ENCODE assay signal across 14 cellular contexts in the genomic region with DNA sequence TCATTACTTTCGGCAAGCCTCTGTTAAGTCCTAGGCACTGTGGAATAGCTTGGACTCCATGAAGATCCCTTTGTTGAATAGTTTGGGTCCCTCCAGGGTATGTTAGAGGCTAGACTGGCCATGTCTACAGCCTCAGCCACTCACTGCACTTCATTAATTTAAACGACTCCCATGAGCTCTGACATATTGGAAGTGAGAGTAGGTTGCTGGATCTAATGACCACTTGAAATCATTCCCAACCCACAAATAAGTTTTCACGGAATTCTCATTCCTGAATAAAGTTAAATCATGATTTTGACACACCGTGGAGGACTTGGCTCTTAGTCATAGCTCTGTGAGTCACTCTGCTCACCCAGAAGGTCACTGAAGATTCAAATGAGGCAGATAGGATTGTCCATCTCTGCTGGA. TPM values are rescaled to one million over a fixed set of nuclear protein-coding genes. Genes with fewer than 3 reads are reported as not detected.
DNase-seq lines count a peak whose midpoint lies in the region; ATAC-seq, FAIRE-seq and TF ChIP-seq lines count a peak whose summit lies in the region.
"Had no signal": no experiment of that assay in that cellular context is flagged by ENCODE, and none has a peak within 500 bp of the region (broad histone marks: within the 10 kb centered on the region; RNA-seq: fewer than 3 reads in every experiment).

No MANE protein-coding gene starts in this region.

- ATAC-seq in GM21786 (IDR thresholded peaks at IDR 0.05; ENCODE audit: unreplicated experiment), result no peak
- no peak for ATAC-seq in GM21529 (IDR thresholded peaks at IDR 0.05; ENCODE audit: unreplicated experiment)
- no peak for ATAC-seq in T-cell (replicated peaks in 1 of 4)

- no peaks in the 10 kb centered on the region for H3K9me3 Mint-ChIP-seq in T-cell

- H3K27me3 ChIP-seq in bronchial epithelial cell (ENCODE audit: control insufficient read depth, insufficient read depth, low read length), result no peaks in the 10 kb centered on the region
- H3K27me3 ChIP-seq: pancreas had no signal

- H3K4me1 Mint-ChIP-seq in T-cell, result peaks cover 3 to 7% (median 4%) of the 10 kb centered on the region in 3 donors

- FAIRE-seq in bronchial epithelial cell (lab: Jason Lieb, UNC), result no peak
- FAIRE-seq: pancreas, TTC549 had no signal

- CTCF ChIA-PET in AG04449 (lab: Yijun Ruan, JAX) (interaction anchor here (1.2 kb wide), 1 partner anchor 73 kb away, joined by 3 read pairs; the partner anchor contains the start of gene C12orf75), T-cell (lab: Charles Lee) (no interaction called here)

- no peaks in the 10 kb centered on the region for H3K36me3 ChIP-seq in bronchial epithelial cell (ENCODE audit: control insufficient read depth, insufficient read depth, low read length)
- H3K36me3 ChIP-seq: pancreas had no signal

- POLR2A ChIA-PET in AG04449 (lab: Yijun Ruan, JAX) (interaction anchor here (1.1 to 1.3 kb wide), 2 partner anchors 21 to 74 kb away, joined by 4 read pairs; partner anchors contain the start of gene APPL2), T-cell (lab: Charles Lee) (no interaction called here)

- H3K27me3 Mint-ChIP-seq in T-cell, result peaks cover 4 to 5% of the 10 kb centered on the region in 2 donors
- H3K27me3 Mint-ChIP-seq: B cell had no signal

- H3K4me3 ChIP-seq in AG04449 (ENCODE audit: low read depth, low read length) (no peak overlapping the region; the same call in 1 of the 2 replicates), bronchial epithelial cell (ENCODE audit: low read depth, low read length) (no peak overlapping the region)
- H3K4me3 ChIP-seq: pancreas had no signal

- no peak overlapping the region for H3K4me3 Mint-ChIP-seq in T-cell
- H3K4me3 Mint-ChIP-seq: B cell had no signal

- H3K36me3 Mint-ChIP-seq in T-cell, result no peaks in the 10 kb centered on the region

- TF ChIP-seq CTCF in AG04449 (IDR thresholded peaks at IDR 0.05; ENCODE audit: insufficient read depth, low read length, missing control alignments) (no peak), bronchial epithelial cell (IDR thresholded peaks at IDR 0.05; ENCODE audit: insufficient read depth, low read length, severe bottlenecking) (no peak)

- DNase-seq in AG04449 (ENCODE audit: low read depth, low spot score), result peak; percentile 66
- DNase-seq in LHCN-M2 (ENCODE audit: low read depth), result peak; percentile 93
- peak; percentile 81 for DNase-seq in bronchial epithelial cell (ENCODE audit: low read depth)
- peak; percentile 29 to 76 for DNase-seq in lung microvascular endothelial cell (ENCODE audit: low read depth in 2 of 2)
- no peak for DNase-seq in T-cell
- DNase-seq in anterior cingulate cortex (lab: John Stamatoyannopoulos, UW), result no peak
- DNase-seq: caudate nucleus; NCI-H1694; pancreas; stimulated activated CD4-positive, alpha-beta T cell treated with anti-CD3 and anti-CD28 coated beads, Interleukin-4, amount 100 ng/mL, for 1 hour had no signal

- H3K27ac Mint-ChIP-seq in T-cell, result no peak overlapping the region
- H3K27ac Mint-ChIP-seq: B cell had no signal

RNA-seq across cellular contexts. Expression of gene APPL2, which starts 21.4 kb away (rescaled TPM):
- total RNA-seq in LHCN-M2 (2014; rRNA removed) (36.9 and 41.6 TPM in 2 replicates), bronchial epithelial cell (21.4 and 23.2 TPM in 2 replicates), lung microvascular endothelial cell (13.5 and 15.5 TPM in 2 replicates), T-cell (10 to 100 TPM; 41.1 to 59.6 (median 53.1) TPM)
- 44.4 TPM for polyA plus RNA-seq in LHCN-M2 (2012)

Comparison
In these comparisons a context has a peak if more than half of its experiments do, and no peak if none do; other contexts are left out.
1. DNase-seq: peak in AG04449 (single experiment), LHCN-M2 (single experiment), bronchial epithelial cell (single experiment) and lung microvascular endothelial cell (2 of 2); none in T-cell (0 of 34) and anterior cingulate cortex (0 of 58).